8 cellular contexts compared by ENCODE assay signal in the genomic region with DNA sequence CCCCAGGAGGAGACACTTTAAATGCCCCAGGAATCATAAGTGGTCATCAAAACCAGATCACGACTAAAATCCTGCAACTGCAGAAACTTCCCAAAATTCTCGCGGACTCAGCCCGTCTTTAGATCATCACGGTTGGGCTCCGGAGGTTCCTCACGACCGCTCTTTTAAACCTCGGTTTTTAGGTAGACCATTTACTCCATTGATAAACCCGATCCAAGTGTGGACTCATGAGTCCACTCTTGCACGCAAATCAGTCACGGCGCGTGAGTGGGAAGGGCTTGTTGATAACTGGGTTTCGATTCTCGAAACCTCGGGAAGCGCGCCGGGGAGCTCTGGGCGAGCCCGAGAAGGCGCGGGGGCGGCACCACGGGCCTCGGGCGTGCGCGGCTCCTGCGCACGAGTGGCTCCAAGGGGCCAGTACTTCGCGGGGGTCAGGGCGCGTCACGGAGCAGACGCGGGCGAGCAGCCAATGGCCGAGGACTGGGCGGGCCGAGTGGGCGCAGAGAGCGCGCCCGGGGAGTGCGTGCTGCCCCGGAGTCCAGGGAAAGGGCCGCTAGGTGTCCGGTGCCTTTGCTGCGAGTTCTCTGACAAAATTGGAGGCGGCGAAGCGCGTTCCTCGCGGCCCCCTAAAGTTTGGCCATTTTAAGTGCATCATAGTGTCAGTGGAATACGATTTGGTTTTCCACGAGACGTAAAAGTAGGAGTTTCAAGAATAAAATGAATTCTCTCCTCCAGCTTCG. TPM values are rescaled to one million over a fixed set of nuclear protein-coding genes. Genes with fewer than 3 reads are reported as not detected.
DNase-seq lines count a peak whose midpoint lies in the region; ATAC-seq and TF ChIP-seq lines count a peak whose summit lies in the region.

No MANE protein-coding gene starts in this region.

- peaks cover 17% of the 10 kb centered on the region for H3K27me3 Mint-ChIP-seq in activated CD4-positive, alpha-beta memory T cell treated with anti-CD3 and anti-CD28 coated beads for 36 hours

- CTCF ChIA-PET in activated CD4-positive, alpha-beta memory T cell treated with anti-CD3 and anti-CD28 coated beads for 36 hours (lab: Charles Lee) = interaction anchor here (0.6 to 2.3 kb wide), 11 partner anchors 12 to 1807 kb away, joined by 3 to 13 read pairs (median 3); partner anchors contain the start of gene BCKDHB

- no peaks in the 10 kb centered on the region for H3K9me3 ChIP-seq in liver (ENCODE audit: control insufficient read depth in 4 of 4, low read length in 3 of 4)

- peak overlapping the region; percentile 72 for H3K27ac Mint-ChIP-seq in activated CD4-positive, alpha-beta memory T cell treated with anti-CD3 and anti-CD28 coated beads for 36 hours

- H3K27ac ChIP-seq in liver (ENCODE audit: low read depth in 1 of 2, low read length in 2 of 2) = peak overlapping the region; percentile 99 to 100

- H3K4me3 ChIP-seq in liver (ENCODE audit: low read depth in 1 of 3, low read length in 3 of 3) = peak overlapping the region; percentile 76 to 90 (median 88)

- peaks cover 0 to 2% (median 0%) of the 10 kb centered on the region in 4 donors for H3K36me3 ChIP-seq in liver (ENCODE audit: control insufficient read depth in 4 of 4, insufficient read depth in 3 of 4, low read depth in 1 of 4, low read length in 3 of 4)

- peaks cover 31% of the 10 kb centered on the region for H3K4me1 Mint-ChIP-seq in activated CD4-positive, alpha-beta memory T cell treated with anti-CD3 and anti-CD28 coated beads for 36 hours (ENCODE audit: low read depth)

- no peaks in the 10 kb centered on the region for H3K27me3 ChIP-seq in liver (ENCODE audit: control insufficient read depth in 4 of 4, insufficient read depth in 4 of 4, low read length in 3 of 4)

- peak overlapping the region; percentile 97 to 99 for H3K9ac ChIP-seq in liver (ENCODE audit: low read depth in 1 of 2, low read length in 2 of 2)

- peak; percentile 27 for TF ChIP-seq CTCF in liver (IDR thresholded peaks at IDR 0.05; ENCODE audit: low read depth, low read length, missing input control)

- intact Hi-C loops in activated CD4-positive, alpha-beta memory T cell treated with anti-CD3 and anti-CD28 coated beads for 36 hours (cut with micrococcal nuclease) = loop anchor here (1.0 to 5.0 kb wide), 11 partner anchors 19 to 1806 kb away; partner anchors contain the start of genes BCKDHB, ELOVL4, IBTK and TTK

- peak overlapping the region; percentile 85 for H3K4me3 Mint-ChIP-seq in activated CD4-positive, alpha-beta memory T cell treated with anti-CD3 and anti-CD28 coated beads for 36 hours

- H3K9me3 Mint-ChIP-seq in activated CD4-positive, alpha-beta memory T cell treated with anti-CD3 and anti-CD28 coated beads for 36 hours = no peaks in the 10 kb centered on the region

- WGBS in liver = 1% methylated on average over 62 of the region's 62 CpGs

- ATAC-seq in GM18867 (IDR thresholded peaks at IDR 0.05; ENCODE audit: unreplicated experiment) (peak; percentile 64), HG03095 (IDR thresholded peaks at IDR 0.05; ENCODE audit: unreplicated experiment) (peak; percentile 29)

- no peak for TF ChIP-seq RAD21 in liver (IDR thresholded peaks at IDR 0.05)

- H3K4me1 ChIP-seq in liver (ENCODE audit: control insufficient read depth in 4 of 4, insufficient read depth in 4 of 4, low read length in 3 of 4) = peaks cover 0 to 10% (median 6%) of the 10 kb centered on the region in 4 donors

- DNase-seq in A172 (ENCODE audit: low spot score) (peak; percentile 67), NCI-H526 (lab: John Stamatoyannopoulos, UW) (peak; percentile 77 to 89), dermis microvascular lymphatic vessel endothelial cell (ENCODE audit: low read depth in 2 of 2) (peak; percentile 37 to 90)
- DNase-seq in activated CD4-positive, alpha-beta memory T cell treated with anti-CD3 and anti-CD28 coated beads for 36 hours = peak; percentile 65
- DNase-seq in stimulated activated CD4-positive, alpha-beta T cell treated with anti-CD3 and anti-CD28 coated beads, Interleukin-2, amount 100 ng/mL, for 48 hours = peak; percentile 26 to 28

- H3K36me3 Mint-ChIP-seq in activated CD4-positive, alpha-beta memory T cell treated with anti-CD3 and anti-CD28 coated beads for 36 hours = peaks cover 1% of the 10 kb centered on the region

- POLR2A ChIA-PET in activated CD4-positive, alpha-beta memory T cell treated with anti-CD3 and anti-CD28 coated beads for 36 hours (lab: Charles Lee) = interaction anchor here (0.8 kb wide), 1 partner anchor 26 kb away, joined by 3 read pairs; no protein-coding TSS in a partner anchor

TF ChIP-seq in liver, 16 proteins besides CTCF, POLR2A, EP300 and RAD21:
- TF ChIP-seq EGR1 (IDR thresholded peaks at IDR 0.05; ENCODE audit: low read depth in 2 of 2) (peak; percentile 93 to 97), RXRA (IDR thresholded peaks at IDR 0.05) (no peak), MAX (IDR thresholded peaks at IDR 0.05) (no peak), NR2F2 (IDR thresholded peaks at IDR 0.05) (no peak), YY1 (IDR thresholded peaks at IDR 0.05) (peak; percentile 35), ATF3 (IDR thresholded peaks at IDR 0.05) (no peak), SP1 (IDR thresholded peaks at IDR 0.05) (peak; percentile 41), TAF1 (conservative IDR thresholded peaks at IDR 0.05) (peak; percentile 85), FOXA2 (IDR thresholded peaks at IDR 0.05) (no peak), FOXA1 (IDR thresholded peaks at IDR 0.05) (no peak), GABPA (IDR thresholded peaks at IDR 0.05 in 1 of 2, conservative IDR thresholded peaks at IDR 0.05 in 1 of 2) (no peak), HNF4G (IDR thresholded peaks at IDR 0.05) (no peak), JUND (IDR thresholded peaks at IDR 0.05) (no peak), ZBTB33 (IDR thresholded peaks at IDR 0.05) (no peak), HNF4A (conservative IDR thresholded peaks at IDR 0.05) (peak in 1 of 2 donors; percentile 43)
- TF ChIP-seq, protein P1, sequence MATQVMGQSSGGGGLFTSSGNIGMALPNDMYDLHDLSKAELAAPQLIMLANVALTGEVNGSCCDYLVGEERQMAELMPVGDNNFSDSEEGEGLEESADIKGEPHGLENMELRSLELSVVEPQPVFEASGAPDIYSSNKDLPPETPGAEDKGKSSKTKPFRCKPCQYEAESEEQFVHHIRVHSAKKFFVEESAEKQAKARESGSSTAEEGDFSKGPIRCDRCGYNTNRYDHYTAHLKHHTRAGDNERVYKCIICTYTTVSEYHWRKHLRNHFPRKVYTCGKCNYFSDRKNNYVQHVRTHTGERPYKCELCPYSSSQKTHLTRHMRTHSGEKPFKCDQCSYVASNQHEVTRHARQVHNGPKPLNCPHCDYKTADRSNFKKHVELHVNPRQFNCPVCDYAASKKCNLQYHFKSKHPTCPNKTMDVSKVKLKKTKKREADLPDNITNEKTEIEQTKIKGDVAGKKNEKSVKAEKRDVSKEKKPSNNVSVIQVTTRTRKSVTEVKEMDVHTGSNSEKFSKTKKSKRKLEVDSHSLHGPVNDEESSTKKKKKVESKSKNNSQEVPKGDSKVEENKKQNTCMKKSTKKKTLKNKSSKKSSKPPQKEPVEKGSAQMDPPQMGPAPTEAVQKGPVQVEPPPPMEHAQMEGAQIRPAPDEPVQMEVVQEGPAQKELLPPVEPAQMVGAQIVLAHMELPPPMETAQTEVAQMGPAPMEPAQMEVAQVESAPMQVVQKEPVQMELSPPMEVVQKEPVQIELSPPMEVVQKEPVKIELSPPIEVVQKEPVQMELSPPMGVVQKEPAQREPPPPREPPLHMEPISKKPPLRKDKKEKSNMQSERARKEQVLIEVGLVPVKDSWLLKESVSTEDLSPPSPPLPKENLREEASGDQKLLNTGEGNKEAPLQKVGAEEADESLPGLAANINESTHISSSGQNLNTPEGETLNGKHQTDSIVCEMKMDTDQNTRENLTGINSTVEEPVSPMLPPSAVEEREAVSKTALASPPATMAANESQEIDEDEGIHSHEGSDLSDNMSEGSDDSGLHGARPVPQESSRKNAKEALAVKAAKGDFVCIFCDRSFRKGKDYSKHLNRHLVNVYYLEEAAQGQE (IDR thresholded peaks at IDR 0.05) = peak; percentile 78

RNA-seq across cellular contexts. Expression of gene TENT5A, which starts 0.7 kb away (rescaled TPM):
- 5.0 and 6.5 TPM in 2 replicates for total RNA-seq in A172 (2014; rRNA removed; shearing (Covaris generic))
- 1 to 10 TPM in 1 of 2 experiments, under 1 TPM in 1; 0.51 to 1.1 TPM for total RNA-seq in activated CD4-positive, alpha-beta memory T cell treated with anti-CD3 and anti-CD28 coated beads for 36 hours
- total RNA-seq in dermis microvascular lymphatic vessel endothelial cell = 2.3 and 9.6 TPM in 2 replicates
- 10 to 100 TPM; 13.1 to 13.6 TPM for total RNA-seq in liver
- 1 to 10 TPM; 4.0 to 9.6 TPM for polyA plus RNA-seq in liver

Comparison
In these comparisons a context has a peak if more than half of its experiments do, and no peak if none do; other contexts are left out.
1. Peak in every context shown above with its lines: DNase-seq, ATAC-seq, H3K4me3 ChIP-seq and H3K27ac ChIP-seq.
2. DNase-seq: peak in every context shown above with its lines; median percentile 83 in NCI-H526; 67 in A172; 65 in activated CD4-positive, alpha-beta memory T cell treated with anti-CD3 and anti-CD28 coated beads for 36 hours; 64 in dermis microvascular lymphatic vessel endothelial cell; 27 in stimulated activated CD4-positive, alpha-beta T cell treated with anti-CD3 and anti-CD28 coated beads, Interleukin-2, amount 100 ng/mL, for 48 hours.